ENCODE assay signal across 2 cellular contexts in the genomic region with DNA sequence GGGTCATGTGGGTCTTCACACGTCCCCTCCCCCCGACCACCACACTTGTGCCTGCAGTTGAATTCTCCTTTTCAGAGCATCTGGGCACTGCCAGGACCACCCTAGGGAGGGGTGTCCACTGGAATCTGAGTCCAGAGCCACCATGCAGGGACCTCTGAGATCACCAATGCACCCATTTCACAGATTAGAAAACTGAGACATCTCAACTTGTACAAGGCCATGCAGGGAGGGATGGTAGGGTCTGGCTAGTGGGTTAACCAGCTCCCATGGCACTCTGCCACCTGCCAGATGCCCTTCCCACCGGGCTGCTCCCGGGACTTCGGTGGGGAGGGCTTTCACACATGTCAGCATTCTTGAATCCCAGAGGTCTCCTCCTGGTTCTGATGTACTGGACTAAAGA.
TF ChIP-seq lines count a peak whose summit lies in the region.

No MANE protein-coding gene starts in this region.

TF ChIP-seq in HepG2, 621 proteins besides CTCF, POLR2A, EP300 and RAD21:
- no peak for TF ChIP-seq MXI1 (IDR thresholded peaks at IDR 0.05; ENCODE audit: borderline replicate concordance, low read depth, low read length)
- no peak for TF ChIP-seq THAP9 (CRISPR knock-in tag; IDR thresholded peaks at IDR 0.05; ENCODE audit: borderline replicate concordance)
- no peak for TF ChIP-seq SP1 (IDR thresholded peaks at IDR 0.05)
- no peak for TF ChIP-seq SP1 (CRISPR knock-in tag; IDR thresholded peaks at IDR 0.05)
- TF ChIP-seq MZF1 (CRISPR knock-in tag; IDR thresholded peaks at IDR 0.05; ENCODE audit: borderline replicate concordance) = no peak
- TF ChIP-seq MAFK (conservative IDR thresholded peaks at IDR 0.05 in 1 of 2, IDR thresholded peaks at IDR 0.05 in 1 of 2; ENCODE audit: low read length in 2 of 2) = peak in 1 of 2 experiments; percentile 18; a peak in 1 of 4 replicates
- TF ChIP-seq TARDBP (CRISPR knock-in tag; IDR thresholded peaks at IDR 0.05) = no peak
- no peak for TF ChIP-seq SMAD9 (CRISPR knock-in tag; IDR thresholded peaks at IDR 0.05)
- no peak for TF ChIP-seq NCOA2 (CRISPR knock-in tag; IDR thresholded peaks at IDR 0.05)
- no peak for TF ChIP-seq ZNF530 (CRISPR knock-in tag; IDR thresholded peaks at IDR 0.05; ENCODE audit: low read depth)
- peak; percentile 76 for TF ChIP-seq ZNF629 (CRISPR knock-in tag; conservative IDR thresholded peaks at IDR 0.05)
TF ChIP-seq in HepG2: peak in this region for 2.

TF ChIP-seq in K562, 482 proteins besides CTCF, POLR2A, EP300 and RAD21:
- no peak for TF ChIP-seq NUFIP1 (IDR thresholded peaks at IDR 0.05; ENCODE audit: partially characterized antibody)
- TF ChIP-seq ADNP (tag; IDR thresholded peaks at IDR 0.05) = 0 out of 2 replicates have a peak, but pooled peaks have one; percentile 27
- TF ChIP-seq, protein P1, sequence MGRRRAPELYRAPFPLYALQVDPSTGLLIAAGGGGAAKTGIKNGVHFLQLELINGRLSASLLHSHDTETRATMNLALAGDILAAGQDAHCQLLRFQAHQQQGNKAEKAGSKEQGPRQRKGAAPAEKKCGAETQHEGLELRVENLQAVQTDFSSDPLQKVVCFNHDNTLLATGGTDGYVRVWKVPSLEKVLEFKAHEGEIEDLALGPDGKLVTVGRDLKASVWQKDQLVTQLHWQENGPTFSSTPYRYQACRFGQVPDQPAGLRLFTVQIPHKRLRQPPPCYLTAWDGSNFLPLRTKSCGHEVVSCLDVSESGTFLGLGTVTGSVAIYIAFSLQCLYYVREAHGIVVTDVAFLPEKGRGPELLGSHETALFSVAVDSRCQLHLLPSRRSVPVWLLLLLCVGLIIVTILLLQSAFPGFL (CRISPR knock-in tag; IDR thresholded peaks at IDR 0.05) = no peak
- TF ChIP-seq ZNF764 (CRISPR knock-in tag; IDR thresholded peaks at IDR 0.05; ENCODE audit: low read depth) = no peak
- TF ChIP-seq BCOR (IDR thresholded peaks at IDR 0.05) = peak; percentile 65
- peak; percentile 72 for TF ChIP-seq RBM25 (IDR thresholded peaks at IDR 0.05; ENCODE audit: low read depth, low read length, severe bottlenecking)
- TF ChIP-seq KDM1A (IDR thresholded peaks at IDR 0.05) = 0 out of 4 replicates have a peak, but pooled peaks of 1 of the 2 experiments have one; percentile 24
- no peak for TF ChIP-seq ZNF717 (CRISPR knock-in tag; IDR thresholded peaks at IDR 0.05)
